ENCODE assay signal across 8 cellular contexts in genomic region chr19:12676384-12676792, GRCh38. TPM values are rescaled to one million over a fixed set of nuclear protein-coding genes. Genes with fewer than 3 reads are reported as not detected.
DNase-seq lines count a peak whose midpoint lies in the region; ATAC-seq and TF ChIP-seq lines count a peak whose summit lies in the region.

No MANE protein-coding gene starts in this region.

- H3K4me2 ChIP-seq in parathyroid adenoma (ENCODE audit: low read length) = no peak overlapping the region

- H3K27me3 ChIP-seq in foreskin keratinocyte = no peaks in the 10 kb centered on the region
- no peaks in the 10 kb centered on the region for H3K27me3 ChIP-seq in parathyroid adenoma (ENCODE audit: control insufficient read depth, insufficient read depth, low read length)

- no peak overlapping the region for H3K9ac ChIP-seq in parathyroid adenoma

- TF ChIP-seq CTCF in foreskin keratinocyte (conservative IDR thresholded peaks at IDR 0.05) (peak; percentile 80), parathyroid adenoma (IDR thresholded peaks at IDR 0.05) (peak; percentile 86), type B pancreatic cell (conservative IDR thresholded peaks at IDR 0.05) (peak; percentile 87)

- H3K9me3 ChIP-seq in parathyroid adenoma (ENCODE audit: control insufficient read depth, low read length) = no peaks in the 10 kb centered on the region

- H3K27ac ChIP-seq in foreskin keratinocyte = no peak overlapping the region
- peak overlapping the region; percentile 2 for H3K27ac ChIP-seq in parathyroid adenoma

- no peak overlapping the region for H2AFZ ChIP-seq in parathyroid adenoma

- DNase-seq in DMS79 (lab: John Stamatoyannopoulos, UW) (peak; percentile 45), LHCN-M2 (ENCODE audit: low read depth) (peak; percentile 64), SHP77 (lab: John Stamatoyannopoulos, UW) (peak; percentile 77 to 78), foreskin keratinocyte (peak; percentile 24 to 55), type B pancreatic cell (ENCODE audit: extremely low spot score, unreplicated experiment) (peak; percentile 93)
- DNase-seq in activated T-helper 2 cell treated with anti-CD3 and anti-CD28 coated beads, Interferon-gamma antibody, Interleukin-2, Interleukin-4, amounts not matched to agents 10 μg/mL and 5 μg/mL and 100 μg/mL, durations not matched to agents 14 hours and 24 hours and 36 hours (ENCODE audit: low spot score) = peak; percentile 78

- no peaks in the 10 kb centered on the region for H3K36me3 ChIP-seq in parathyroid adenoma (ENCODE audit: control insufficient read depth, insufficient read depth, low read length)

- peaks cover 12% of the 10 kb centered on the region for H3K4me1 Mint-ChIP-seq in activated T-helper 2 cell treated with anti-CD3 and anti-CD28 coated beads, Interferon-gamma antibody, Interleukin-2, Interleukin-4, amounts not matched to agents 10 μg/mL and 5 μg/mL and 100 μg/mL, durations not matched to agents 14 hours and 24 hours and 36 hours (ENCODE audit: low read depth)
- H3K4me1 Mint-ChIP-seq in type B pancreatic cell (ENCODE audit: unreplicated experiment) = peaks cover 11% of the 10 kb centered on the region

- no peak overlapping the region for H3K4me3 Mint-ChIP-seq in activated T-helper 2 cell treated with anti-CD3 and anti-CD28 coated beads, Interferon-gamma antibody, Interleukin-2, Interleukin-4, amounts not matched to agents 10 μg/mL and 5 μg/mL and 100 μg/mL, durations not matched to agents 14 hours and 24 hours and 36 hours (ENCODE audit: low read depth)
- peak overlapping the region; percentile 61 for H3K4me3 Mint-ChIP-seq in type B pancreatic cell

- no peaks in the 10 kb centered on the region for H3K9me3 Mint-ChIP-seq in activated T-helper 2 cell treated with anti-CD3 and anti-CD28 coated beads, Interferon-gamma antibody, Interleukin-2, Interleukin-4, amounts not matched to agents 10 μg/mL and 5 μg/mL and 100 μg/mL, durations not matched to agents 14 hours and 24 hours and 36 hours
- H3K9me3 Mint-ChIP-seq in type B pancreatic cell = no peaks in the 10 kb centered on the region

- H3K27ac Mint-ChIP-seq in activated T-helper 2 cell treated with anti-CD3 and anti-CD28 coated beads, Interferon-gamma antibody, Interleukin-2, Interleukin-4, amounts not matched to agents 10 μg/mL and 5 μg/mL and 100 μg/mL, durations not matched to agents 14 hours and 24 hours and 36 hours = no peak overlapping the region
- H3K27ac Mint-ChIP-seq in type B pancreatic cell = peak overlapping the region; percentile 63

- H3K4me3 ChIP-seq in parathyroid adenoma (ENCODE audit: low read depth, low read length) = no peak overlapping the region

- intact Hi-C loops in activated T-helper 2 cell treated with anti-CD3 and anti-CD28 coated beads, Interferon-gamma antibody, Interleukin-2, Interleukin-4, amounts not matched to agents 10 μg/mL and 5 μg/mL and 100 μg/mL, durations not matched to agents 14 hours and 24 hours and 36 hours (cut with micrococcal nuclease) = loop anchor here (1.0 kb wide), 1 partner anchor 36 kb away; no protein-coding TSS in a partner anchor

- H3K4me1 ChIP-seq in foreskin keratinocyte = no peaks in the 10 kb centered on the region
- H3K4me1 ChIP-seq in parathyroid adenoma = peaks cover 4% of the 10 kb centered on the region

- peak; percentile 48 for ATAC-seq in foreskin keratinocyte
- ATAC-seq in HG02885 (IDR thresholded peaks at IDR 0.05; ENCODE audit: poor library complexity, unreplicated experiment) = no peak

- H3K79me2 ChIP-seq in parathyroid adenoma = peaks cover 2% of the 10 kb centered on the region

- peaks cover 77% of the 10 kb centered on the region for H3K36me3 Mint-ChIP-seq in activated T-helper 2 cell treated with anti-CD3 and anti-CD28 coated beads, Interferon-gamma antibody, Interleukin-2, Interleukin-4, amounts not matched to agents 10 μg/mL and 5 μg/mL and 100 μg/mL, durations not matched to agents 14 hours and 24 hours and 36 hours (ENCODE audit: low read depth)
- peaks cover 33% of the 10 kb centered on the region for H3K36me3 Mint-ChIP-seq in type B pancreatic cell

- H3K27me3 Mint-ChIP-seq in activated T-helper 2 cell treated with anti-CD3 and anti-CD28 coated beads, Interferon-gamma antibody, Interleukin-2, Interleukin-4, amounts not matched to agents 10 μg/mL and 5 μg/mL and 100 μg/mL, durations not matched to agents 14 hours and 24 hours and 36 hours (ENCODE audit: low read depth) = no peaks in the 10 kb centered on the region
- no peaks in the 10 kb centered on the region for H3K27me3 Mint-ChIP-seq in type B pancreatic cell

RNA-seq across cellular contexts. Expression of gene DHPS, which starts 5.3 kb away (rescaled TPM):
- total RNA-seq in LHCN-M2 (2014; rRNA removed) (106 and 109 TPM in 2 replicates), foreskin keratinocyte (49.4 and 60.4 TPM in 2 replicates), type B pancreatic cell (ENCODE audit: low replicate concordance) (71.2 and 79.4 TPM in 2 replicates)
- polyA plus RNA-seq in LHCN-M2 (2012) = 66.0 TPM
- total RNA-seq in activated T-helper 2 cell treated with anti-CD3 and anti-CD28 coated beads, Interferon-gamma antibody, Interleukin-2, Interleukin-4, amounts not matched to agents 10 μg/mL and 5 μg/mL and 100 μg/mL, durations not matched to agents 14 hours and 24 hours and 36 hours = 122 and 134 TPM in 2 replicates
- polyA plus RNA-seq in foreskin keratinocyte = 62.4 and 75.9 TPM in 2 replicates

RNA-seq across cellular contexts. Expression of gene WDR83, which starts 9.8 kb away (rescaled TPM):
- total RNA-seq in LHCN-M2 (2014; rRNA removed) (9.1 and 10.0 TPM in 2 replicates), foreskin keratinocyte (9.1 and 11.5 TPM in 2 replicates), type B pancreatic cell (ENCODE audit: low replicate concordance) (9.8 and 14.6 TPM in 2 replicates)
- polyA plus RNA-seq in LHCN-M2 (2012) = 11.3 TPM
- 23.1 and 23.7 TPM in 2 replicates for total RNA-seq in activated T-helper 2 cell treated with anti-CD3 and anti-CD28 coated beads, Interferon-gamma antibody, Interleukin-2, Interleukin-4, amounts not matched to agents 10 μg/mL and 5 μg/mL and 100 μg/mL, durations not matched to agents 14 hours and 24 hours and 36 hours
- 14.1 and 15.1 TPM in 2 replicates for polyA plus RNA-seq in foreskin keratinocyte

RNA-seq across cellular contexts. Expression of gene MAN2B1, which starts 9.8 kb away (rescaled TPM):
- 48.1 and 73.8 TPM in 2 replicates for total RNA-seq in LHCN-M2 (2014; rRNA removed)
- polyA plus RNA-seq in LHCN-M2 (2012) = 26.3 TPM
- total RNA-seq in activated T-helper 2 cell treated with anti-CD3 and anti-CD28 coated beads, Interferon-gamma antibody, Interleukin-2, Interleukin-4, amounts not matched to agents 10 μg/mL and 5 μg/mL and 100 μg/mL, durations not matched to agents 14 hours and 24 hours and 36 hours = 133 and 147 TPM in 2 replicates
- 35.9 and 38.4 TPM in 2 replicates for total RNA-seq in foreskin keratinocyte
- polyA plus RNA-seq in foreskin keratinocyte = 42.6 and 43.3 TPM in 2 replicates
- total RNA-seq in type B pancreatic cell (ENCODE audit: low replicate concordance) = 90.6 and 95.4 TPM in 2 replicates

RNA-seq across cellular contexts. Expression of gene GNG14, which starts 11.4 kb away (rescaled TPM):
- total RNA-seq in LHCN-M2 (2014; rRNA removed) (not detected in 2 replicates), foreskin keratinocyte (not detected in 2 replicates), type B pancreatic cell (ENCODE audit: low replicate concordance) (0.85 TPM in 1 of 2 replicates, not detected in the other)
- not detected for polyA plus RNA-seq in LHCN-M2 (2012)
- not detected in 2 replicates for total RNA-seq in activated T-helper 2 cell treated with anti-CD3 and anti-CD28 coated beads, Interferon-gamma antibody, Interleukin-2, Interleukin-4, amounts not matched to agents 10 μg/mL and 5 μg/mL and 100 μg/mL, durations not matched to agents 14 hours and 24 hours and 36 hours
- not detected in 2 replicates for polyA plus RNA-seq in foreskin keratinocyte

RNA-seq across cellular contexts. Expression of gene FBXW9, which starts 20.0 kb away (rescaled TPM):
- total RNA-seq in LHCN-M2 (2014; rRNA removed) (8.1 and 8.7 TPM in 2 replicates), foreskin keratinocyte (11.4 and 12.7 TPM in 2 replicates), type B pancreatic cell (ENCODE audit: low replicate concordance) (15.4 and 17.0 TPM in 2 replicates)
- 6.9 TPM for polyA plus RNA-seq in LHCN-M2 (2012)
- 8.8 and 9.4 TPM in 2 replicates for total RNA-seq in activated T-helper 2 cell treated with anti-CD3 and anti-CD28 coated beads, Interferon-gamma antibody, Interleukin-2, Interleukin-4, amounts not matched to agents 10 μg/mL and 5 μg/mL and 100 μg/mL, durations not matched to agents 14 hours and 24 hours and 36 hours
- polyA plus RNA-seq in foreskin keratinocyte = 15.0 and 15.3 TPM in 2 replicates

Comparison
In these comparisons a context has a peak if more than half of its experiments do, and no peak if none do; other contexts are left out.
1. DNase-seq: peak in every context shown above with its lines; median percentile 93 in type B pancreatic cell; 78 in activated T-helper 2 cell treated with anti-CD3 and anti-CD28 coated beads, Interferon-gamma antibody, Interleukin-2, Interleukin-4, amounts not matched to agents 10 μg/mL and 5 μg/mL and 100 μg/mL, durations not matched to agents 14 hours and 24 hours and 36 hours; 78 in SHP77; 64 in LHCN-M2; 45 in DMS79; 40 in foreskin keratinocyte.